Comparison of ENCODE assay signal across 9 cellular contexts in the genomic region with DNA sequence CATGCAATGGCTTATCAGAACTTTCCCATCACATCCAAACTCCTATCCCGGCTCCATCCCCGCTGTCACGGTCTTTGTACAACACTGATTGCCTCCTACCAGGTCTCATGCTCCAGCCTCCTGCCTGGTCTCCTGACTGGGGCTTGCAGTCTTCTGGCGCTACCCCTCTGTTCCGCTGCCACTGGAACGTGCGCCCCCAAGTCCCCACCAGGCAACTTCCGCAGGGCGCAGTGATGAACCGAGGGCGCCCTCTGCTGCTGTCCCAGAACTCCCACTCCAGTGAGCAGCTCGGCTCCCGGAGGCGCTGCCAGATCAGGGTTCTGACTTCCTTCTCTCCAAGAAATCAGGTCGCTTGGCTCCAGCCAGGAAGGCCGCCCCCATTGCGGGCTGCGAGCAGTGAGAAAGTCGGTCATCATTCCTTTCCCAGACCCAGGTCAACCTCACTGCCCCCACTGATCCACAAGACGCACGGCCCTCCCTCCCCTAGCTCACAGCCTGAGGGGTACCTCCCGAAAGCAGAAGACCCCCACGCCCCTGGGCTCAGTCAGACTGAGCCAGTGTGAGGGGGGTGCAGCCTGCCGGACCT. TPM values are rescaled to one million over a fixed set of nuclear protein-coding genes. Genes with fewer than 3 reads are reported as not detected.
DNase-seq lines count a peak whose midpoint lies in the region; ATAC-seq and TF ChIP-seq lines count a peak whose summit lies in the region.
"Had no signal": no experiment of that assay in that cellular context is flagged by ENCODE, and none has a peak within 500 bp of the region (broad histone marks: within the 10 kb centered on the region; RNA-seq: fewer than 3 reads in every experiment).

No MANE protein-coding gene starts in this region.

- H3K27me3 Mint-ChIP-seq in Calu3 (ENCODE audit: unreplicated experiment) = peaks cover 49% of the 10 kb centered on the region

- peaks cover 0 to 42% of the 10 kb centered on the region in 2 donors for H3K27me3 ChIP-seq in left lung

- intact Hi-C loops in Calu3 (cut with micrococcal nuclease; ENCODE audit: unreplicated experiment) = loop anchor here (1.0 kb wide), 1 partner anchor 71 kb away; no protein-coding TSS in a partner anchor
- intact Hi-C loops in left lung (cut with DNase I) = loop anchor here in 1 of 2 donors (5.0 kb wide), 1 partner anchor 74 kb away; no protein-coding TSS in a partner anchor

- H3K4me3 Mint-ChIP-seq in Calu3 (ENCODE audit: low read depth, unreplicated experiment) = peak overlapping the region; percentile 13
- H3K4me3 Mint-ChIP-seq: natural killer cell had no signal

- peak; percentile 71 for DNase-seq in Calu3
- peak; percentile 80 for DNase-seq in HuH-7 (ENCODE audit: low spot score)
- peak; percentile 36 for DNase-seq in SW480 (ENCODE audit: low spot score)
- peak; percentile 83 for DNase-seq in dermis blood vessel endothelial cell
- peak; percentile 52 to 85 for DNase-seq in left lung
- DNase-seq in stimulated activated naive CD4-positive, alpha-beta T cell treated with Interleukin-2 at 50 U/mL for 16 hours (lab: John Stamatoyannopoulos, UW) = peak; percentile 5
- DNase-seq in NK-92 (lab: John Stamatoyannopoulos, UW; ENCODE audit: unreplicated experiment) = no peak
- DNase-seq: natural killer cell had no signal

- CTCF ChIA-PET in Calu3 (lab: Charles Lee) = interaction anchor here (0.7 to 1.0 kb wide), 2 partner anchors 20 to 71 kb away, joined by 4 to 22 read pairs; no protein-coding TSS in a partner anchor

- no peaks in the 10 kb centered on the region for H3K9me3 Mint-ChIP-seq in Calu3 (ENCODE audit: low read depth, unreplicated experiment)
- H3K9me3 Mint-ChIP-seq: natural killer cell had no signal

- H3K27ac Mint-ChIP-seq in Calu3 (ENCODE audit: unreplicated experiment) = no peak overlapping the region
- H3K27ac Mint-ChIP-seq: natural killer cell had no signal

- no peaks in the 10 kb centered on the region for H3K9me3 ChIP-seq in left lung

- ATAC-seq in left lung (peak; percentile 90), GM19035 (IDR thresholded peaks at IDR 0.05; ENCODE audit: unreplicated experiment) (no peak)

- peaks cover 8% of the 10 kb centered on the region for H3K4me1 Mint-ChIP-seq in Calu3 (ENCODE audit: low read depth, unreplicated experiment)
- H3K4me1 Mint-ChIP-seq: natural killer cell had no signal

- BruUV-seq in Calu3 (replicated peaks; lab: Mats Ljungman, UMichigan) = no TSS peak

- no peaks in the 10 kb centered on the region for H3K36me3 ChIP-seq in left lung

- no peak overlapping the region for H3K4me3 ChIP-seq in left lung

- H3K36me3 Mint-ChIP-seq in Calu3 (ENCODE audit: insufficient read depth, unreplicated experiment) = no peaks in the 10 kb centered on the region
- H3K36me3 Mint-ChIP-seq: natural killer cell had no signal

- H3K27ac ChIP-seq in left lung = no peak overlapping the region

- TF ChIP-seq CTCF in Calu3 (IDR thresholded peaks at IDR 0.05; ENCODE audit: unreplicated experiment) (peak; percentile 68), left lung (IDR thresholded peaks at IDR 0.05) (peak; percentile 30 to 52)

- no peaks in the 10 kb centered on the region for H3K4me1 ChIP-seq in left lung

RNA-seq across cellular contexts. Expression of a gene that starts 43.9 kb away (rescaled TPM):
- total RNA-seq in Calu3 (2022) = 20.2 and 27.1 TPM in 2 replicates
- 66.0 and 103 TPM in 2 replicates for total RNA-seq in dermis blood vessel endothelial cell
- 10 to 100 TPM; 21.1 to 29.8 TPM for total RNA-seq in left lung

RNA-seq across cellular contexts. Expression of a gene that starts 45.7 kb away (rescaled TPM):
- total RNA-seq in Calu3 (2022) = not detected in 2 replicates
- total RNA-seq in dermis blood vessel endothelial cell = not detected in 2 replicates
- not detected for total RNA-seq in left lung
- total RNA-seq: natural killer cell had no signal

RNA-seq across cellular contexts. Expression of a gene that starts 57.4 kb away (rescaled TPM):
- total RNA-seq in Calu3 (2022) (32.1 and 36.0 TPM in 2 replicates), dermis blood vessel endothelial cell (22.6 and 26.5 TPM in 2 replicates), left lung (10 to 100 TPM; 12.1 to 18.0 TPM)
